In the genomic region with DNA sequence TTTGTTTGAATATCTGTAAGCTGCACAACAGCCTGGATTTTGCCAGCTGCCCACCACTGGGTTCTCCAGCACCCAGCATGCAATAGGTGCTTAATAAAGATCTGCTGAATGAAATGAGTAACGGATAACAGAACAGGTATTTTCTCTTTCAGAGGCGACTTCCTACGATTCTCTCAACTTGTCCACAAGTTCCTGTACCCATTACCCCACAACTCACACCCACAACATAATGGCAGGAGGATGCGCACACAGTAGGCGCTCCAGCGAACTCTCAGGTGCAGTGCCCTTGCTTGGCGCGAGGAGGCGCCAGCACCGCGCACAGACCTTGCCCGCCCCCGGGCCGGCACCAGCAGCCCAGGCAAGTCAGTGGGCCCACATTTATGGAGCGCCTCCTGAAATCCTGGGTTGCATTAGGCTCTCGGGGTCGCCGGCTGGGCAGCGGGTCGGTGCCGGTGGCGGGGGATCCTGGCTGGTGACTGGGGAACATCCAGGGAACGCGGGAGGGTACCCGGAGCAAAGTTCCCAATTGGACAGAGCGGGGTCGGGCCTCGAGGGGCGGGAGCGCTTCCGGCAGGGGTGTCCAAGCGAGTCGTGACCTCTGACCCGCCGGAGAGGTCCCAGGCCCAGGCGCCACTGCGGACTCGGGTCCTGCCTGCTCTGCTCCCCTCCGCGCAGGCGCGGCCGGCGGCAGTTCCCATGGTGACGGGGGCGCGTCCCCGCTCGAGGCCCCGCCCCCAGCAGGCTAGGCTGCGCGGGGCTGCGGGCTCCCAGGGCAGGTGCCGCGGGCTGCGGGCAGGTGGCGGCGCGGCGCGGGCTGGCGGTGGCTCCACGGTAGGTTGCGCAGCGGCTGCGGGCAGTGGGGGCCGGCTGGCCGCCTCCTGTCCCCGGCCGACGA, we compare ENCODE assay signal across 8 cellular contexts. TPM values are rescaled to one million over a fixed set of nuclear protein-coding genes. Genes with fewer than 3 reads are reported as not detected.
A peak's percentile ranks its signal among the peaks of the same experiment; 100 is the strongest.
DNase-seq lines count a peak whose midpoint lies in the region; ATAC-seq and TF ChIP-seq lines count a peak whose summit lies in the region.

A gene (plus strand): TSS at position 775 of the 895 bp plus-strand sequence. CDS start 75,284 bp downstream, outside the sequence.

- TF ChIP-seq CTCF in uterus (IDR thresholded peaks at IDR 0.05), result peak; percentile 93 to 95 (median 94)

- DNase-seq in CD8-positive, alpha-beta memory T cell, result peak; percentile 75 to 87 (median 82)
- DNase-seq in NCI-H146 treated with DMSO at 0.1 percent for 48 hours (lab: John Stamatoyannopoulos, UW; ENCODE audit: unreplicated experiment), result peak; percentile 20
- peak; percentile 64 for DNase-seq in T1000 (lab: John Stamatoyannopoulos, UW)
- DNase-seq in astrocyte of the hippocampus (ENCODE audit: low read depth, low spot score), result peak; percentile 92
- peak; percentile 87 for DNase-seq in hepatic stellate cell (ENCODE audit: low spot score)
- DNase-seq in uterus, result peak; percentile 74 to 80

- peak within 1 kb of the TSS; percentile 76 to 90 (median 80) for H3K4me3 Mint-ChIP-seq in CD8-positive, alpha-beta memory T cell

- CTCF ChIA-PET in CD8-positive, alpha-beta memory T cell (lab: Charles Lee), result interaction anchor here (0.6 to 1.6 kb wide), 5 partner anchors 10 to 99 kb away, joined by 3 to 5 read pairs (median 3); no protein-coding TSS in a partner anchor

- H3K36me3 ChIP-seq in CD8-positive, alpha-beta memory T cell (ENCODE audit: insufficient read depth, low read length), result no peaks in the 10 kb centered on the region
- no peaks in the 10 kb centered on the region for H3K36me3 ChIP-seq in rectal smooth muscle tissue (ENCODE audit: control insufficient read depth, insufficient read depth, low read length)
- H3K36me3 ChIP-seq in uterus, result no peaks in the 10 kb centered on the region

- no peaks in the 10 kb centered on the region for H3K9me3 Mint-ChIP-seq in CD8-positive, alpha-beta memory T cell

- peak within 1 kb of the TSS; percentile 93 for H3K9ac ChIP-seq in rectal smooth muscle tissue (ENCODE audit: low read length)

- peak; percentile 56 to 73 for TF ChIP-seq POLR2A in uterus (IDR thresholded peaks at IDR 0.05)

- H3K4me1 ChIP-seq in CD8-positive, alpha-beta memory T cell (ENCODE audit: insufficient read depth, low read length), result peaks cover 13% of the 10 kb centered on the region
- no peaks in the 10 kb centered on the region for H3K4me1 ChIP-seq in rectal smooth muscle tissue (ENCODE audit: control insufficient read depth, insufficient read depth, low read length)
- H3K4me1 ChIP-seq in uterus, result no peaks in the 10 kb centered on the region

- H3K27ac Mint-ChIP-seq in CD8-positive, alpha-beta memory T cell, result peak within 1 kb of the TSS in 5 of 8 donors; percentile 2 to 77 (median 47)

- H3K27me3 Mint-ChIP-seq in CD8-positive, alpha-beta memory T cell, result peaks cover 32 to 68% of the 10 kb centered on the region in 2 donors

- ATAC-seq in GM21737 (IDR thresholded peaks at IDR 0.05; ENCODE audit: unreplicated experiment), result peak; percentile 48

- intact Hi-C loops in uterus (cut with DNase I; ENCODE audit: low total_unique reads), result no loop called here

- no peak within 1 kb of the TSS for H3K27ac ChIP-seq in CD8-positive, alpha-beta memory T cell (ENCODE audit: low read depth, low read length)
- peak within 1 kb of the TSS; percentile 33 for H3K27ac ChIP-seq in rectal smooth muscle tissue (ENCODE audit: low read depth, low read length)
- H3K27ac ChIP-seq in uterus, result peak within 1 kb of the TSS; percentile 57 to 63

- peak within 1 kb of the TSS; percentile 63 for H3K4me3 ChIP-seq in CD8-positive, alpha-beta memory T cell (ENCODE audit: low read length)
- peak within 1 kb of the TSS; percentile 79 for H3K4me3 ChIP-seq in rectal smooth muscle tissue (ENCODE audit: low read length)
- peak within 1 kb of the TSS; percentile 47 to 64 for H3K4me3 ChIP-seq in uterus

- POLR2A ChIA-PET in CD8-positive, alpha-beta memory T cell (lab: Charles Lee), result no interaction called here

- H3K27me3 ChIP-seq in CD8-positive, alpha-beta memory T cell (ENCODE audit: insufficient read depth, low read length, poor library complexity, severe bottlenecking), result peaks cover 19% of the 10 kb centered on the region
- H3K27me3 ChIP-seq in rectal smooth muscle tissue (ENCODE audit: control insufficient read depth, insufficient read depth, low read length), result no peaks in the 10 kb centered on the region
- no peaks in the 10 kb centered on the region for H3K27me3 ChIP-seq in uterus

- peaks cover 0 to 2% (median 0%) of the 10 kb centered on the region in 3 donors for H3K36me3 Mint-ChIP-seq in CD8-positive, alpha-beta memory T cell

- H3K9me3 ChIP-seq in CD8-positive, alpha-beta memory T cell (ENCODE audit: low read length), result no peaks in the 10 kb centered on the region
- H3K9me3 ChIP-seq in uterus, result no peaks in the 10 kb centered on the region

- peaks cover 22 to 27% (median 25%) of the 10 kb centered on the region in 3 donors for H3K4me1 Mint-ChIP-seq in CD8-positive, alpha-beta memory T cell

RNA-seq across cellular contexts. Expression of the gene that starts here (rescaled TPM):
- total RNA-seq in CD8-positive, alpha-beta memory T cell, result 10 to 100 TPM; 13.8 to 14.7 TPM
- 2.6 TPM for polyA plus RNA-seq in CD8-positive, alpha-beta memory T cell
- total RNA-seq in uterus, result 10 to 100 TPM in 2 of 4 donors, 1 to 10 TPM in 2; 7.6 to 26.1 (median 16.7) TPM

Comparison
In these comparisons a context has a peak if more than half of its experiments do, and no peak if none do; other contexts are left out.
1. DNase-seq: peak in every context shown above with its lines; median percentile 92 in astrocyte of the hippocampus; 87 in hepatic stellate cell; 82 in CD8-positive, alpha-beta memory T cell; 77 in uterus; 64 in T1000; 20 in NCI-H146 treated with DMSO at 0.1 percent for 48 hours.